In genomic region chr22:23394525-23395326, GRCh38 we compare ENCODE assay signal across 19 cellular contexts.
DNase-seq lines count a peak whose midpoint lies in the region; ATAC-seq and TF ChIP-seq lines count a peak whose summit lies in the region.
"Had no signal": no experiment of that assay in that cellular context is flagged by ENCODE, and none has a peak within 500 bp of the region (broad histone marks: within the 10 kb centered on the region; RNA-seq: fewer than 3 reads in every experiment).

No MANE protein-coding gene starts in this region.

- intact Hi-C loops in Right ventricle myocardium inferior (cut with DNase I) (no loop called here), left ventricle myocardium superior (cut with micrococcal nuclease) (no loop called here), upper lobe of right lung (cut with DNase I) (no loop called here)

- H2AFZ ChIP-seq in Loucy (ENCODE audit: low read length): no peak overlapping the region

- peak overlapping the region; percentile 42 for H3K4me2 ChIP-seq in Loucy (ENCODE audit: low read depth, low read length, poor library complexity, severe bottlenecking)

- no peak overlapping the region for H3K4me3 ChIP-seq in Loucy (ENCODE audit: low read length, poor library complexity, severe bottlenecking)
- H3K4me3 ChIP-seq in upper lobe of right lung: no peak overlapping the region
- H3K4me3 ChIP-seq: SJSA1 had no signal

- H3K9me3 ChIP-seq in Loucy (ENCODE audit: insufficient read depth, low read depth, low read length) (no peaks in the 10 kb centered on the region), upper lobe of right lung (no peaks in the 10 kb centered on the region)
- H3K9me3 ChIP-seq: SJSA1 had no signal

- H3K27ac ChIP-seq in upper lobe of right lung: no peak overlapping the region
- H3K27ac ChIP-seq: C4-2B, HL-60, SJSA1 had no signal

- no peaks in the 10 kb centered on the region for H3F3A ChIP-seq in Loucy (ENCODE audit: low read depth)

- H3K79me2 ChIP-seq in Loucy (ENCODE audit: insufficient read depth, low read length): no peaks in the 10 kb centered on the region

- peak overlapping the region; percentile 48 for H3K9ac ChIP-seq in Loucy (ENCODE audit: low read depth, low read length, poor library complexity, severe bottlenecking)

- H4K20me1 ChIP-seq in Loucy (ENCODE audit: insufficient read depth, low read length, poor library complexity, severe bottlenecking): no peaks in the 10 kb centered on the region

- H3K4me1 ChIP-seq in Loucy (ENCODE audit: insufficient read depth, low read length, poor library complexity, severe bottlenecking) (peaks cover 26% of the 10 kb centered on the region), upper lobe of right lung (no peaks in the 10 kb centered on the region)

- H3K36me3 ChIP-seq in Loucy (ENCODE audit: insufficient read depth, low read length): no peaks in the 10 kb centered on the region
- H3K36me3 ChIP-seq in upper lobe of right lung: no peaks in the 10 kb centered on the region
- H3K36me3 ChIP-seq: SJSA1 had no signal

- no peaks in the 10 kb centered on the region for H3K27me3 ChIP-seq in Loucy (ENCODE audit: insufficient read depth, low read length, poor library complexity, severe bottlenecking)
- no peaks in the 10 kb centered on the region for H3K27me3 ChIP-seq in upper lobe of right lung
- H3K27me3 ChIP-seq: SJSA1 had no signal

- ATAC-seq in Right ventricle myocardium inferior: no peak
- ATAC-seq in left ventricle myocardium superior: no peak
- no peak for ATAC-seq in upper lobe of right lung
- no peak for ATAC-seq in HG02763 (IDR thresholded peaks at IDR 0.05; ENCODE audit: unreplicated experiment)

- TF ChIP-seq CTCF in Loucy (conservative IDR thresholded peaks at IDR 0.05; ENCODE audit: low read length): no peak
- no peak for TF ChIP-seq CTCF in upper lobe of right lung (IDR thresholded peaks at IDR 0.05)

- H3K9me2 ChIP-seq in Loucy (replicated peaks; ENCODE audit: low read depth, low read length): no peaks in the 10 kb centered on the region

- DNase-seq in Right ventricle myocardium inferior (ENCODE audit: missing footprints): peak; percentile 54
- no peak for DNase-seq in left ventricle myocardium superior
- peak; percentile 81 for DNase-seq in mesenteric fat pad (ENCODE audit: low spot score)
- DNase-seq in upper lobe of right lung: peak; percentile 48
- no peak for DNase-seq in ecto neural progenitor cell (ENCODE audit: low spot score)
- no peak for DNase-seq in EL
- DNase-seq: DMS 273 treated with DMSO at 0.1 percent for 48 hours, H9, MV-4-11, NCI-H1417, NCI-H187 treated with DMSO at 0.1 percent for 48 hours, NCI-H446 treated with DMSO at 0.1 percent for 48 hours, OCI-M1, RPMI8226 had no signal

Comparison
In these comparisons a context has a peak if more than half of its experiments do, and no peak if none do; other contexts are left out.
1. DNase-seq: peak in Right ventricle myocardium inferior (single experiment), mesenteric fat pad (single experiment) and upper lobe of right lung (single experiment); none in left ventricle myocardium superior (single experiment), ecto neural progenitor cell (single experiment) and EL (single experiment).